9 cellular contexts compared by ENCODE assay signal in genomic region chr5:59143926-59144333, GRCh38.
DNase-seq lines count a peak whose midpoint lies in the region; ATAC-seq and TF ChIP-seq lines count a peak whose summit lies in the region.
"Had no signal": no experiment of that assay in that cellular context is flagged by ENCODE, and none has a peak within 500 bp of the region (broad histone marks: within the 10 kb centered on the region; RNA-seq: fewer than 3 reads in every experiment).

No MANE protein-coding gene starts in this region.

- peaks cover 4% of the 10 kb centered on the region for H3K4me1 Mint-ChIP-seq in activated CD4-positive, alpha-beta T cell treated with anti-CD3 and anti-CD28 coated beads for 36 hours
- peaks cover 54% of the 10 kb centered on the region for H3K4me1 Mint-ChIP-seq in nephron progenitor cell

- CTCF ChIA-PET in activated CD4-positive, alpha-beta T cell treated with anti-CD3 and anti-CD28 coated beads for 36 hours (lab: Charles Lee) = interaction anchor here (3.0 kb wide), 1 partner anchor 15 kb away, joined by 9 read pairs; no protein-coding TSS in a partner anchor

- POLR2A ChIA-PET in activated CD4-positive, alpha-beta T cell treated with anti-CD3 and anti-CD28 coated beads for 36 hours (lab: Charles Lee) = no interaction called here

- H3K36me3 Mint-ChIP-seq in activated CD4-positive, alpha-beta T cell treated with anti-CD3 and anti-CD28 coated beads for 36 hours (ENCODE audit: low read depth) = no peaks in the 10 kb centered on the region
- H3K36me3 Mint-ChIP-seq in nephron progenitor cell (ENCODE audit: low read depth) = peaks cover 17% of the 10 kb centered on the region
- H3K36me3 Mint-ChIP-seq: activated CD4-positive, alpha-beta memory T cell treated with anti-CD3 and anti-CD28 coated beads for 36 hours had no signal

- peak; percentile 63 for ATAC-seq in activated CD4-positive, alpha-beta T cell treated with anti-CD3 and anti-CD28 coated beads for 36 hours
- ATAC-seq in GM21723 (IDR thresholded peaks at IDR 0.05; ENCODE audit: unreplicated experiment) (peak; percentile 97), HG03378 (IDR thresholded peaks at IDR 0.05; ENCODE audit: unreplicated experiment) (peak; percentile 96), left colon (no peak)

- intact Hi-C loops in activated CD4-positive, alpha-beta T cell treated with anti-CD3 and anti-CD28 coated beads for 36 hours (cut with DNase I, micrococcal nuclease) = no loop called here
- intact Hi-C loops in left colon (cut with DNase I, micrococcal nuclease) = no loop called here

- H3K27ac Mint-ChIP-seq in activated CD4-positive, alpha-beta T cell treated with anti-CD3 and anti-CD28 coated beads for 36 hours = no peak overlapping the region
- H3K27ac Mint-ChIP-seq in nephron progenitor cell = no peak overlapping the region
- H3K27ac Mint-ChIP-seq: activated CD4-positive, alpha-beta memory T cell treated with anti-CD3 and anti-CD28 coated beads for 36 hours had no signal

- DNase-seq in activated CD4-positive, alpha-beta T cell treated with anti-CD3 and anti-CD28 coated beads for 36 hours = no peak
- no peak for DNase-seq in activated CD4-positive, alpha-beta T cell treated with anti-CD3 and anti-CD28 coated beads, Interleukin-2, amount 50 U/mL, for 48 hours
- DNase-seq in nephron progenitor cell (peak; percentile 29), NCI-H510A (lab: John Stamatoyannopoulos, UW) (no peak), SW 1271 (lab: John Stamatoyannopoulos, UW) (no peak), left colon (no peak)
- DNase-seq: activated CD4-positive, alpha-beta memory T cell treated with anti-CD3 and anti-CD28 coated beads for 36 hours had no signal

- TF ChIP-seq CTCF in nephron progenitor cell (IDR thresholded peaks at IDR 0.05) = no peak

- no peaks in the 10 kb centered on the region for H3K27me3 Mint-ChIP-seq in activated CD4-positive, alpha-beta T cell treated with anti-CD3 and anti-CD28 coated beads for 36 hours
- peaks cover 3% of the 10 kb centered on the region for H3K27me3 Mint-ChIP-seq in nephron progenitor cell (ENCODE audit: low read depth, poor library complexity)
- H3K27me3 Mint-ChIP-seq: activated CD4-positive, alpha-beta memory T cell treated with anti-CD3 and anti-CD28 coated beads for 36 hours had no signal

- no peaks in the 10 kb centered on the region for H3K9me3 Mint-ChIP-seq in activated CD4-positive, alpha-beta T cell treated with anti-CD3 and anti-CD28 coated beads for 36 hours (ENCODE audit: low read depth)
- H3K9me3 Mint-ChIP-seq in nephron progenitor cell = peaks cover 23% of the 10 kb centered on the region
- H3K9me3 Mint-ChIP-seq: activated CD4-positive, alpha-beta memory T cell treated with anti-CD3 and anti-CD28 coated beads for 36 hours had no signal

- no peak overlapping the region for H3K4me3 Mint-ChIP-seq in activated CD4-positive, alpha-beta T cell treated with anti-CD3 and anti-CD28 coated beads for 36 hours
- no peak overlapping the region for H3K4me3 Mint-ChIP-seq in nephron progenitor cell
- H3K4me3 Mint-ChIP-seq: activated CD4-positive, alpha-beta memory T cell treated with anti-CD3 and anti-CD28 coated beads for 36 hours had no signal
